Comparison of ENCODE assay signal across 8 cellular contexts in the genomic region with DNA sequence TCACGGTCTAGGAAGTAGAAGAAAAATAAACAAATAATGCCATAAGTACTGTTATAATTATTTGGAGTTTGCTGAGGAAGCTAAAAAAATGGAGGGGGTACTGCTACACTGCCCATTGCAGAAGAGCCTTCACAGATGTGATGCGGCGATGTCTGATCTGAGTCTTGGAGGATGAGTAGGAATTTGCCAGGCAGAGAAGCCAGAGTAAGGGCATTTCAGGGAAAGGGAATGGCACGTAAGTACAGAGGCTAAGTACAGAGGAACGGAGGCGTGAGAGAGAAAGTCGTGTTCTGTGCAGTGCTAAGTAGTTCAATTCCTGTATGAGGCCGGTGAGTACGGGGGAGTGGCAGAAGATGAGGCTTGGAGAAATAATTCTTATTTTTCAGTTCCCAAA. TPM values are rescaled to one million over a fixed set of nuclear protein-coding genes. Genes with fewer than 3 reads are reported as not detected.
DNase-seq lines count a peak whose midpoint lies in the region; ATAC-seq and TF ChIP-seq lines count a peak whose summit lies in the region.

No MANE protein-coding gene starts in this region.

- no peak overlapping the region for H2BK5ac ChIP-seq in IMR-90 (ENCODE audit: low read depth, low read length, poor library complexity, severe bottlenecking)

- peak overlapping the region; percentile 96 for H3K4me3 Mint-ChIP-seq in activated naive CD8-positive, alpha-beta T cell treated with anti-CD3 and anti-CD28 coated beads, Interleukin-2, amount 10 ng/mL, durations not matched to agents 7 days and 5 days
- peak overlapping the region; percentile 94 to 97 for H3K4me3 Mint-ChIP-seq in stimulated activated naive B cell treated with anti-CD40 and anti-IgM and Interleukin-4, amounts not matched to agents 10 μg/mL and 1 μg/mL and 100 μg/mL, for 72 hours

- ATAC-seq in IMR-90 (ENCODE audit: low read depth) (no peak; the same call in 1 of the 2 replicates), GM19467 (IDR thresholded peaks at IDR 0.05; ENCODE audit: unreplicated experiment) (no peak), HG03175 (IDR thresholded peaks at IDR 0.05; ENCODE audit: unreplicated experiment) (no peak)
- ATAC-seq in activated naive CD8-positive, alpha-beta T cell treated with anti-CD3 and anti-CD28 coated beads, Interleukin-2, amount 10 ng/mL, durations not matched to agents 7 days and 5 days (ENCODE audit: low read depth) = no peak
- peak; percentile 1 to 5 for ATAC-seq in stimulated activated naive B cell treated with anti-CD40 and anti-IgM and Interleukin-4, amounts not matched to agents 10 μg/mL and 1 μg/mL and 100 μg/mL, for 72 hours (replicated peaks)

- no peaks in the 10 kb centered on the region for H3K9me1 ChIP-seq in IMR-90 (ENCODE audit: insufficient read depth, low read length)

- TF ChIP-seq CTCF in IMR-90 (conservative IDR thresholded peaks at IDR 0.05; ENCODE audit: low read depth, low read length) = no peak

- no peak for TF ChIP-seq POLR2A in IMR-90 (IDR thresholded peaks at IDR 0.05; ENCODE audit: low read depth, low read length)

- no peak overlapping the region for H3K56ac ChIP-seq in IMR-90 (ENCODE audit: extremely low read depth, insufficient read depth, low read length)

- WGBS in IMR-90 (ENCODE audit: extremely low coverage in 2 of 2, insufficient read length in 1 of 2), 2 experiments = 50% methylated on average over 2 of the region's 9 CpGs; no CpG with 5 or more reads in 1 of the 2 experiments

- dilution Hi-C loops in IMR-90 (cut with HindIII; ENCODE audit: low sequenced_read_pairs, unreplicated experiment) = no loop called here

- H2AK5ac ChIP-seq in IMR-90 (ENCODE audit: low read depth, low read length) = no peak overlapping the region

- no peaks in the 10 kb centered on the region; the same call in 1 of the 2 replicates for H3K27me3 ChIP-seq in IMR-90 (ENCODE audit: control insufficient read depth, insufficient read depth, low read length)

- CTCF ChIA-PET in IMR-90 (lab: Yijun Ruan, JAX) = interaction anchor here (0.7 to 1.5 kb wide), 3 partner anchors 11 to 117 kb away, joined by 3 to 6 read pairs (median 3); a partner anchor contains a TSS

- intact Hi-C loops in IMR-90 (cut with micrococcal nuclease) = no loop called here

- H3K27me3 Mint-ChIP-seq in activated naive CD8-positive, alpha-beta T cell treated with anti-CD3 and anti-CD28 coated beads, Interleukin-2, amount 10 ng/mL, durations not matched to agents 7 days and 5 days = peaks cover 2% of the 10 kb centered on the region
- H3K27me3 Mint-ChIP-seq in stimulated activated naive B cell treated with anti-CD40 and anti-IgM and Interleukin-4, amounts not matched to agents 10 μg/mL and 1 μg/mL and 100 μg/mL, for 72 hours = no peaks in the 10 kb centered on the region

- H4K5ac ChIP-seq in IMR-90 (ENCODE audit: low read depth, low read length) = no peak overlapping the region

- peak overlapping the region; percentile 8 to 72; a peak in 2 of 4 replicates for H4K8ac ChIP-seq in IMR-90 (ENCODE audit: low read depth in 2 of 2, low read length in 2 of 2)

- DNase-seq in EH (ENCODE audit: low read depth) (peak; percentile 39), IMR-90 (no peak), inferior parietal cortex (ENCODE audit: extremely low spot score) (peak; percentile 54), ecto neural progenitor cell (ENCODE audit: low spot score) (no peak)
- DNase-seq in activated naive CD8-positive, alpha-beta T cell treated with anti-CD3 and anti-CD28 coated beads, Interleukin-2, amount 10 ng/mL, durations not matched to agents 7 days and 5 days = no peak
- DNase-seq in stimulated activated naive B cell treated with anti-CD40 and anti-IgM and Interleukin-4, amounts not matched to agents 10 μg/mL and 1 μg/mL and 100 μg/mL, for 72 hours = no peak

- H4K20me1 ChIP-seq in IMR-90 (ENCODE audit: insufficient read depth, low read length) = peaks cover 32% of the 10 kb centered on the region

- peaks cover 0 to 24% of the 10 kb centered on the region in 2 experiments; a peak in 2 of 4 replicates for H3K79me1 ChIP-seq in IMR-90 (ENCODE audit: low read depth in 1 of 2, low read length in 2 of 2)

- POLR2A ChIA-PET in IMR-90 (lab: Charles Lee; ENCODE audit: unreplicated experiment) = interaction anchor here (0.6 to 0.9 kb wide), 2 partner anchors 117 to 262 kb away, joined by 3 read pairs; a partner anchor contains a TSS
- POLR2A ChIA-PET in activated naive CD8-positive, alpha-beta T cell treated with anti-CD3 and anti-CD28 coated beads, Interleukin-2, amount 10 ng/mL, durations not matched to agents 7 days and 5 days (lab: Charles Lee) = interaction anchor here (0.5 to 2.8 kb wide), 19 partner anchors 10 to 275 kb away, joined by 3 to 41 read pairs (median 4); a partner anchor contains a TSS

- no peak overlapping the region for H2BK120ac ChIP-seq in IMR-90 (ENCODE audit: low read depth, low read length)

- peak overlapping the region; percentile 95 for H3K27ac Mint-ChIP-seq in activated naive CD8-positive, alpha-beta T cell treated with anti-CD3 and anti-CD28 coated beads, Interleukin-2, amount 10 ng/mL, durations not matched to agents 7 days and 5 days
- peak overlapping the region; percentile 96 for H3K27ac Mint-ChIP-seq in stimulated activated naive B cell treated with anti-CD40 and anti-IgM and Interleukin-4, amounts not matched to agents 10 μg/mL and 1 μg/mL and 100 μg/mL, for 72 hours

- H3K9ac ChIP-seq in IMR-90 (ENCODE audit: low read depth, low read length) = peak overlapping the region; percentile 61; the same call in 1 of the 2 replicates

- in situ Hi-C loops in IMR-90 (cut with MboI; ENCODE audit: low sequenced_read_pairs) = loop anchor here (25.0 kb wide), 1 partner anchor 344 kb away; no protein-coding TSS in a partner anchor

- no peak overlapping the region for H3K18ac ChIP-seq in IMR-90 (ENCODE audit: low read depth, low read length)

- no peaks in the 10 kb centered on the region for H3K36me3 ChIP-seq in IMR-90 (ENCODE audit: control insufficient read depth, insufficient read depth, low read length)

- no peak for TF ChIP-seq RAD21 in IMR-90 (IDR thresholded peaks at IDR 0.05; ENCODE audit: low read length)

- peak overlapping the region; percentile 93 for H3K4me2 ChIP-seq in IMR-90 (ENCODE audit: low read depth, low read length)

- BruUV-seq in IMR-90 (replicated peaks; lab: Mats Ljungman, UMichigan) = no TSS peak

- no peak overlapping the region for H3K4ac ChIP-seq in IMR-90 (ENCODE audit: low read depth, low read length)

- H3K4me1 ChIP-seq in IMR-90 (ENCODE audit: control insufficient read depth, insufficient read depth, low read length) = peaks cover 4% of the 10 kb centered on the region; the same call in 1 of the 2 replicates

- H2BK20ac ChIP-seq in IMR-90 (ENCODE audit: low read depth, low read length) = no peak overlapping the region

- H3K36me3 Mint-ChIP-seq in activated naive CD8-positive, alpha-beta T cell treated with anti-CD3 and anti-CD28 coated beads, Interleukin-2, amount 10 ng/mL, durations not matched to agents 7 days and 5 days = peaks cover 6% of the 10 kb centered on the region
- peaks cover 21 to 23% of the 10 kb centered on the region in 2 donors for H3K36me3 Mint-ChIP-seq in stimulated activated naive B cell treated with anti-CD40 and anti-IgM and Interleukin-4, amounts not matched to agents 10 μg/mL and 1 μg/mL and 100 μg/mL, for 72 hours

- no peak overlapping the region for H2AK9ac ChIP-seq in IMR-90 (replicated peaks; ENCODE audit: low read depth, low read length, poor library complexity)

- H3K4me1 Mint-ChIP-seq in activated naive CD8-positive, alpha-beta T cell treated with anti-CD3 and anti-CD28 coated beads, Interleukin-2, amount 10 ng/mL, durations not matched to agents 7 days and 5 days = peaks cover 32% of the 10 kb centered on the region
- H3K4me1 Mint-ChIP-seq in stimulated activated naive B cell treated with anti-CD40 and anti-IgM and Interleukin-4, amounts not matched to agents 10 μg/mL and 1 μg/mL and 100 μg/mL, for 72 hours = peaks cover 22 to 33% of the 10 kb centered on the region in 2 donors

- H3K9me3 Mint-ChIP-seq in activated naive CD8-positive, alpha-beta T cell treated with anti-CD3 and anti-CD28 coated beads, Interleukin-2, amount 10 ng/mL, durations not matched to agents 7 days and 5 days = no peaks in the 10 kb centered on the region
- H3K9me3 Mint-ChIP-seq in stimulated activated naive B cell treated with anti-CD40 and anti-IgM and Interleukin-4, amounts not matched to agents 10 μg/mL and 1 μg/mL and 100 μg/mL, for 72 hours = no peaks in the 10 kb centered on the region

- 0 out of 2 replicates have a peak overlapping the region, but pooled peaks have one; percentile 3 for H3K23ac ChIP-seq in IMR-90 (ENCODE audit: low read depth, low read length)

- H3K27ac ChIP-seq in IMR-90 (ENCODE audit: insufficient read depth, low read length) = no peak overlapping the region

- H4K91ac ChIP-seq in IMR-90 (ENCODE audit: insufficient read depth, low read depth, low read length) = no peak overlapping the region

- H2BK15ac ChIP-seq in IMR-90 (ENCODE audit: low read depth, low read length) = no peak overlapping the region

- H3K9me3 ChIP-seq in IMR-90 (ENCODE audit: control insufficient read depth, insufficient read depth, low read length) = no peaks in the 10 kb centered on the region

- peak overlapping the region; percentile 86 for H2AFZ ChIP-seq in IMR-90 (replicated peaks; ENCODE audit: low read length, poor library complexity)

- H3K14ac ChIP-seq in IMR-90 (replicated peaks; ENCODE audit: low read depth, low read length) = no peak overlapping the region

- H3K4me3 ChIP-seq in IMR-90 (ENCODE audit: insufficient read depth, low read depth, low read length) = peak overlapping the region; percentile 51

TF ChIP-seq in IMR-90, 13 proteins besides CTCF, POLR2A, EP300 and RAD21 (continues in another document):
- no peak for TF ChIP-seq MXI1 (IDR thresholded peaks at IDR 0.05; ENCODE audit: borderline replicate concordance, low read depth, low read length)

RNA-seq across cellular contexts. Expression of a gene that starts 0.7 kb away (rescaled TPM):
- 45.0 and 49.3 TPM in 2 replicates for total RNA-seq in IMR-90 (2012; rRNA removed)
- polyA plus RNA-seq in IMR-90 (2012; rRNA removed) = 56.9 and 62.1 TPM in 2 replicates
- 137 and 237 TPM in 2 replicates for polyA plus RNA-seq in IMR-90 (2012; cell fraction: cytosol; rRNA removed)
- polyA plus RNA-seq in IMR-90 (2012; cell fraction: nucleus; rRNA removed; ENCODE audit: low replicate concordance) = 49.2 and 98.6 TPM in 2 replicates
- total RNA-seq in activated naive CD8-positive, alpha-beta T cell treated with anti-CD3 and anti-CD28 coated beads, Interleukin-2, amount 10 ng/mL, durations not matched to agents 7 days and 5 days = 100 to 1,000 TPM; 149 to 155 TPM

RNA-seq across cellular contexts. Expression of a gene that starts 50.2 kb away (rescaled TPM):
- total RNA-seq in IMR-90 (2012; rRNA removed) = 8.4 and 11.4 TPM in 2 replicates
- 59.2 and 64.7 TPM in 2 replicates for polyA plus RNA-seq in IMR-90 (2012; rRNA removed)
- polyA plus RNA-seq in IMR-90 (2012; cell fraction: cytosol; rRNA removed) = 30.4 and 39.0 TPM in 2 replicates
- polyA plus RNA-seq in IMR-90 (2012; cell fraction: nucleus; rRNA removed; ENCODE audit: low replicate concordance) = 231 and 523 TPM in 2 replicates
- total RNA-seq in activated naive CD8-positive, alpha-beta T cell treated with anti-CD3 and anti-CD28 coated beads, Interleukin-2, amount 10 ng/mL, durations not matched to agents 7 days and 5 days = 100 to 1,000 TPM; 112 to 115 TPM

Comparison
In these comparisons a context has a peak if more than half of its experiments do, and no peak if none do; other contexts are left out.
1. DNase-seq: peak in EH (single experiment) and inferior parietal cortex (single experiment); none in IMR-90 (single experiment), activated naive CD8-positive, alpha-beta T cell treated with anti-CD3 and anti-CD28 coated beads, Interleukin-2, amount 10 ng/mL, durations not matched to agents 7 days and 5 days (single experiment), stimulated activated naive B cell treated with anti-CD40 and anti-IgM and Interleukin-4, amounts not matched to agents 10 μg/mL and 1 μg/mL and 100 μg/mL, for 72 hours (single experiment) and ecto neural progenitor cell (single experiment).
2. ATAC-seq: peak in stimulated activated naive B cell treated with anti-CD40 and anti-IgM and Interleukin-4, amounts not matched to agents 10 μg/mL and 1 μg/mL and 100 μg/mL, for 72 hours (2 of 2); none in IMR-90 (single experiment), activated naive CD8-positive, alpha-beta T cell treated with anti-CD3 and anti-CD28 coated beads, Interleukin-2, amount 10 ng/mL, durations not matched to agents 7 days and 5 days (single experiment), GM19467 (single experiment) and HG03175 (single experiment).